In genomic region chr1:15196069-15196468, GRCh38 we compare ENCODE assay signal across 26 cellular contexts. TPM values are rescaled to one million over a fixed set of nuclear protein-coding genes. Genes with fewer than 3 reads are reported as not detected.
"Had no signal": no experiment of that assay in that cellular context is flagged by ENCODE, and none has a peak within 500 bp of the region (broad histone marks: within the 10 kb centered on the region; RNA-seq: fewer than 3 reads in every experiment).

No MANE protein-coding gene starts in this region.

- H3K4me1 ChIP-seq: suprapubic skin had no signal

- H3K4me3 ChIP-seq: cardiac muscle cell, ovary, skin epidermis, suprapubic skin, tibial artery, upper lobe of right lung had no signal

- H3K36me3 Mint-ChIP-seq: activated CD8-positive, alpha-beta memory T cell treated with anti-CD3 and anti-CD28 coated beads, Interleukin-2, amount 10 ng/mL, durations not matched to agents 7 days and 5 days; activated naive CD4-positive, alpha-beta T cell treated with anti-CD3 and anti-CD28 coated beads, Interleukin-2, amount 50 U/mL, for 72 hours had no signal

- DNase-seq: activated CD4-positive, alpha-beta T cell treated with anti-CD3 and anti-CD28 coated beads for 36 hours; activated CD4-positive, CD25-positive, alpha-beta regulatory T cell; activated CD8-positive, alpha-beta memory T cell treated with anti-CD3 and anti-CD28 coated beads, Interleukin-2, amount 10 ng/mL, durations not matched to agents 7 days and 5 days; activated CD8-positive, alpha-beta T cell treated with anti-CD3 and anti-CD28 coated beads, Interleukin-2, amount 10 ng/mL, durations not matched to agents 7 days and 5 days; activated naive CD4-positive, alpha-beta T cell; activated T-cell treated with anti-CD3 and anti-CD28 coated beads, Interleukin-2, amount 50 U/mL, for 72 hours; cerebellar nuclear complex; cortex of kidney; effector memory CD8-positive, alpha-beta T cell; islet precursor cell; stimulated activated CD4-positive, alpha-beta T cell treated with anti-CD3 and anti-CD28 coated beads, Interleukin-12 subunit alpha, Interleukin-12 subunit beta, amount 100 ng/mL, for 4 hours; stimulated activated CD4-positive, alpha-beta T cell treated with anti-CD3 and anti-CD28 coated beads, Interleukin-4, amount 100 ng/mL, for 1 hour; T-helper 1 cell; tibial artery; upper lobe of right lung had no signal

- H3K27ac Mint-ChIP-seq: activated CD4-positive, alpha-beta T cell treated with anti-CD3 and anti-CD28 coated beads for 36 hours; activated CD8-positive, alpha-beta memory T cell treated with anti-CD3 and anti-CD28 coated beads, Interleukin-2, amount 10 ng/mL, durations not matched to agents 7 days and 5 days; activated CD8-positive, alpha-beta T cell treated with anti-CD3 and anti-CD28 coated beads, Interleukin-2, amount 10 ng/mL, durations not matched to agents 7 days and 5 days; activated naive CD4-positive, alpha-beta T cell treated with anti-CD3 and anti-CD28 coated beads, Interleukin-2, amount 50 U/mL, for 72 hours; activated T-cell treated with anti-CD3 and anti-CD28 coated beads, Interleukin-2, amount 50 U/mL, for 72 hours; effector memory CD8-positive, alpha-beta T cell; T-helper 2 cell treated with Interferon-gamma antibody and Interleukin-4, amounts not matched to agents 5 μg/mL and 100 μg/mL, for 36 hours had no signal

- H3K4me3 Mint-ChIP-seq: activated CD4-positive, alpha-beta T cell treated with anti-CD3 and anti-CD28 coated beads for 36 hours; activated CD8-positive, alpha-beta memory T cell treated with anti-CD3 and anti-CD28 coated beads, Interleukin-2, amount 10 ng/mL, durations not matched to agents 7 days and 5 days; activated CD8-positive, alpha-beta T cell treated with anti-CD3 and anti-CD28 coated beads, Interleukin-2, amount 10 ng/mL, durations not matched to agents 7 days and 5 days; activated T-cell treated with anti-CD3 and anti-CD28 coated beads, Interleukin-2, amount 50 U/mL, for 72 hours; effector memory CD8-positive, alpha-beta T cell; nephron; T-helper 2 cell treated with Interferon-gamma antibody and Interleukin-4, amounts not matched to agents 5 μg/mL and 100 μg/mL, for 36 hours had no signal

- H3K9me3 Mint-ChIP-seq: activated naive CD4-positive, alpha-beta T cell treated with anti-CD3 and anti-CD28 coated beads, Interleukin-2, amount 50 U/mL, for 72 hours; activated T-cell treated with anti-CD3 and anti-CD28 coated beads, Interleukin-2, amount 50 U/mL, for 72 hours; effector memory CD8-positive, alpha-beta T cell; nephron; T-helper 2 cell treated with Interferon-gamma antibody and Interleukin-4, amounts not matched to agents 5 μg/mL and 100 μg/mL, for 36 hours had no signal

- H3K27me3 ChIP-seq: cardiac muscle cell, neutrophil, ovary, suprapubic skin, tibial artery, upper lobe of right lung had no signal

- H3K36me3 ChIP-seq: cardiac muscle cell, neutrophil, ovary, suprapubic skin, tibial artery, upper lobe of right lung had no signal

- H3K9me3 ChIP-seq: neutrophil, ovary, suprapubic skin, tibial artery, upper lobe of right lung had no signal

- H3K27ac ChIP-seq: neutrophil, ovary, skin epidermis, suprapubic skin, upper lobe of right lung had no signal

- H3K27me3 Mint-ChIP-seq: activated CD4-positive, alpha-beta T cell treated with anti-CD3 and anti-CD28 coated beads for 36 hours; progenitor cell of endocrine pancreas had no signal

- ATAC-seq: activated CD4-positive, alpha-beta T cell treated with anti-CD3 and anti-CD28 coated beads for 36 hours; activated CD8-positive, alpha-beta memory T cell treated with anti-CD3 and anti-CD28 coated beads, Interleukin-2, amount 10 ng/mL, durations not matched to agents 7 days and 5 days; activated CD8-positive, alpha-beta T cell treated with anti-CD3 and anti-CD28 coated beads, Interleukin-2, amount 10 ng/mL, durations not matched to agents 7 days and 5 days; activated naive CD4-positive, alpha-beta T cell treated with anti-CD3 and anti-CD28 coated beads, Interleukin-2, amount 50 U/mL, for 72 hours; activated T-cell treated with anti-CD3 and anti-CD28 coated beads, Interleukin-2, amount 50 U/mL, for 72 hours; effector memory CD8-positive, alpha-beta T cell; sciatic nerve had no signal

- H3K4me1 Mint-ChIP-seq: activated CD4-positive, alpha-beta T cell treated with anti-CD3 and anti-CD28 coated beads for 36 hours; activated CD8-positive, alpha-beta memory T cell treated with anti-CD3 and anti-CD28 coated beads, Interleukin-2, amount 10 ng/mL, durations not matched to agents 7 days and 5 days had no signal

RNA-seq across cellular contexts. Expression of gene TMEM51, which starts 42.5 kb away (rescaled TPM):
- total RNA-seq: activated CD8-positive, alpha-beta memory T cell treated with anti-CD3 and anti-CD28 coated beads, Interleukin-2, amount 10 ng/mL, durations not matched to agents 7 days and 5 days; activated T-cell treated with anti-CD3 and anti-CD28 coated beads, Interleukin-2, amount 50 U/mL, for 72 hours had no signal

RNA-seq across cellular contexts. Expression of gene FHAD1, which starts 51.0 kb away (rescaled TPM):
- total RNA-seq: activated CD8-positive, alpha-beta memory T cell treated with anti-CD3 and anti-CD28 coated beads, Interleukin-2, amount 10 ng/mL, durations not matched to agents 7 days and 5 days; left ventricle myocardium superior had no signal
